Comparison of ENCODE assay signal across 9 cellular contexts in the genomic region with DNA sequence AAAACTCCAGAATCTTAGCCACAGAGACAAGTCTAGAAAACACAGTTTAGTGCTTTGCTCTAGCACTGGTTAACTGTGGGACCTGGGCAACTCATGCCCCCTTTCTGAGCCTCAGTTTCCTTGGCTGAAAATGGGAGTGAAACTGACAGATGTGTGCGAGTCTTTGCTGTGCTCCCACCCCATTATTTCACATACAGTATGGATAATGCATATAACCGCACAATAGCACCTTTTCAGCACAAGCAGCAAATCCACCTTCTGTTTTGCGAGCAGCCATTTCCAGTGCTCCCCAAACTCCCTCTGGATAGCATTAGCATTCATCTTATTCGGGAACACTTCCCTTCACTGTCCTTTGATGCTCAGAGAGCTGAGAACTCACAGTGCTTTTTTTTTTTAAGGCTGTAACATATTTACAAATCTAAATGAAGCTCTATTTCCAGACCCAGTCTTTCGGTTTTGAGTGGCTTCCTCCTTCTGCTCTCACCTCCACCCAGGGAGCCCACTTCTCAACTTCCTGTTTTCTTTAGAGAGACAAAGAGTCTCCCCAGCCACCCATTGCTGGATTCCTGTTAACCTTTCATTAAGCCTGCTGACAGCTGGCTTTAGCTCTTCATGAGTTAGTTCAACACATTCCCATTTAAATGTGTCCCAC. TPM values are rescaled to one million over a fixed set of nuclear protein-coding genes. Genes with fewer than 3 reads are reported as not detected.
A peak's percentile ranks its signal among the peaks of the same experiment; 100 is the strongest.
DNase-seq lines count a peak whose midpoint lies in the region; ATAC-seq and TF ChIP-seq lines count a peak whose summit lies in the region.
"Had no signal": no experiment of that assay in that cellular context is flagged by ENCODE, and none has a peak within 500 bp of the region (broad histone marks: within the 10 kb centered on the region; RNA-seq: fewer than 3 reads in every experiment).

No MANE protein-coding gene starts in this region.

- no peak for TF ChIP-seq CTCF in upper lobe of left lung (IDR thresholded peaks at IDR 0.05)
- TF ChIP-seq CTCF in vagina (IDR thresholded peaks at IDR 0.05), result no peak

- no peaks in the 10 kb centered on the region for H3K27me3 ChIP-seq in upper lobe of left lung
- H3K27me3 ChIP-seq in vagina, result no peaks in the 10 kb centered on the region

- H3K27ac ChIP-seq in upper lobe of left lung, result peak overlapping the region in 1 of 4 donors; percentile 36
- no peak overlapping the region for H3K27ac ChIP-seq in vagina

- DNase-seq in ELF-1 (ENCODE audit: low read depth, low spot score), result peak; percentile 41
- peak; percentile 66 to 89 for DNase-seq in NOMO-1 (lab: John Stamatoyannopoulos, UW; ENCODE audit: unreplicated experiment in 2 of 2)
- peak; percentile 56 for DNase-seq in iPS-NIHi11 (ENCODE audit: low spot score)
- no peak for DNase-seq in stimulated activated naive CD4-positive, alpha-beta T cell treated with Interleukin-2 at 50 U/mL for 16 hours (lab: John Stamatoyannopoulos, UW)
- no peak for DNase-seq in upper lobe of left lung
- DNase-seq in vagina (ENCODE audit: extremely low spot score in 2 of 2), result no peak

- TF ChIP-seq EP300 in upper lobe of left lung (IDR thresholded peaks at IDR 0.05), result no peak

- H3K4me3 ChIP-seq in upper lobe of left lung (no peak overlapping the region), vagina (no peak overlapping the region)

- 50 to 52% methylated on average over 5 of the region's 5 CpGs for WGBS in upper lobe of left lung, 2 donors

- H3K9me3 ChIP-seq in upper lobe of left lung (no peaks in the 10 kb centered on the region), vagina (no peaks in the 10 kb centered on the region)

- intact Hi-C loops in vagina (cut with DNase I), result no loop called here

- H3K4me1 ChIP-seq in upper lobe of left lung, result no peaks in the 10 kb centered on the region
- H3K4me1 ChIP-seq in vagina, result no peaks in the 10 kb centered on the region

- TF ChIP-seq POLR2A in upper lobe of left lung (IDR thresholded peaks at IDR 0.05) (no peak), vagina (IDR thresholded peaks at IDR 0.05) (no peak)

- ATAC-seq in GM19463 (IDR thresholded peaks at IDR 0.05; ENCODE audit: unreplicated experiment) (peak; percentile 82), HG03439 (IDR thresholded peaks at IDR 0.05; ENCODE audit: unreplicated experiment) (peak; percentile 82), upper lobe of left lung (ENCODE audit: low FRiP score in 2 of 2) (no peak)

- H3K36me3 ChIP-seq in upper lobe of left lung, result no peaks in the 10 kb centered on the region
- no peaks in the 10 kb centered on the region for H3K36me3 ChIP-seq in vagina

RNA-seq across cellular contexts. Expression of gene TIMD4, which starts 49.2 kb away (rescaled TPM):
- total RNA-seq in upper lobe of left lung (under 1 TPM in 2 of 6 donors, not detected in 4; 0.31 to 0.54 TPM), vagina (not detected)
- total RNA-seq: HT1080 had no signal

Comparison
In these comparisons a context has a peak if more than half of its experiments do, and no peak if none do; other contexts are left out.
1. DNase-seq: peak in ELF-1 (single experiment), NOMO-1 (2 of 2) and iPS-NIHi11 (single experiment); none in stimulated activated naive CD4-positive, alpha-beta T cell treated with Interleukin-2 at 50 U/mL for 16 hours (single experiment), upper lobe of left lung (0 of 2) and vagina (0 of 2).
2. ATAC-seq: peak in GM19463 (single experiment) and HG03439 (single experiment); none in upper lobe of left lung (0 of 2).